Comparison of ENCODE assay signal across 16 cellular contexts in the genomic region with DNA sequence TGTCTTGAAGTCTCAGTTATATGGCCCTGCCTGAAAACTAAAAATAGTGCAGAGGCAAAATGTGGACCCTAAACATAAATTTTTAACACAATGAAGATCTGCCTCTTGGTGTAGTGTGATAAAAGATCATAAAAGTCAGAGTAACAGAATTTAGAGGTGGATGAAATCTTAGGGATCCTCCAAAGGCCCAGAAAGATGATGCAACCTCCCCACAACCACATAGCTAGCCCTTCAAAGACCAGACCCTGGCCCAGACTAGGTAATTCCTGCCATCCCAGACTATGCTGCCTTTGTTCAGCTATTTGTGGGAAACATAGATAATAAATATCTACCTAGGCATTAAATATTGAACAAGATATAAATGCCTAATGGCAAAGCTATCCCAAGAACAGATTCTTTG. TPM values are rescaled to one million over a fixed set of nuclear protein-coding genes. Genes with fewer than 3 reads are reported as not detected.
DNase-seq lines count a peak whose midpoint lies in the region; ATAC-seq and TF ChIP-seq lines count a peak whose summit lies in the region.
"Had no signal": no experiment of that assay in that cellular context is flagged by ENCODE, and none has a peak within 500 bp of the region (broad histone marks: within the 10 kb centered on the region; RNA-seq: fewer than 3 reads in every experiment).

No MANE protein-coding gene starts in this region.

- no peaks in the 10 kb centered on the region for H3K27me3 Mint-ChIP-seq in activated CD4-positive, alpha-beta memory T cell treated with anti-CD3 and anti-CD28 coated beads, Interleukin-2, amount 10 ng/mL, durations not matched to agents 7 days and 5 days
- H3K27me3 Mint-ChIP-seq in naive B cell, result no peaks in the 10 kb centered on the region

- H3K27me3 ChIP-seq in left ventricle myocardium inferior (ENCODE audit: low read depth), result no peaks in the 10 kb centered on the region
- H3K27me3 ChIP-seq in upper lobe of left lung, result no peaks in the 10 kb centered on the region
- H3K27me3 ChIP-seq: BE2C, body of pancreas had no signal

- H3K36me3 ChIP-seq in left ventricle myocardium inferior, result no peaks in the 10 kb centered on the region
- no peaks in the 10 kb centered on the region for H3K36me3 ChIP-seq in upper lobe of left lung
- H3K36me3 ChIP-seq: BE2C had no signal

- no peaks in the 10 kb centered on the region for H3K36me3 Mint-ChIP-seq in activated CD4-positive, alpha-beta memory T cell treated with anti-CD3 and anti-CD28 coated beads, Interleukin-2, amount 10 ng/mL, durations not matched to agents 7 days and 5 days (ENCODE audit: low read depth)
- H3K36me3 Mint-ChIP-seq in naive B cell, result no peaks in the 10 kb centered on the region

- H3K27ac Mint-ChIP-seq in activated CD4-positive, alpha-beta memory T cell treated with anti-CD3 and anti-CD28 coated beads, Interleukin-2, amount 10 ng/mL, durations not matched to agents 7 days and 5 days, result peak overlapping the region; percentile 42
- H3K27ac Mint-ChIP-seq in naive B cell, result peak overlapping the region in 4 of 6 donors; percentile 8 to 90 (median 80)

- no peaks in the 10 kb centered on the region for H3K9me3 Mint-ChIP-seq in activated CD4-positive, alpha-beta memory T cell treated with anti-CD3 and anti-CD28 coated beads, Interleukin-2, amount 10 ng/mL, durations not matched to agents 7 days and 5 days
- H3K9me3 Mint-ChIP-seq in naive B cell, result no peaks in the 10 kb centered on the region

- no peak for TF ChIP-seq POLR2A in upper lobe of left lung (IDR thresholded peaks at IDR 0.05)

- no peak for TF ChIP-seq EP300 in upper lobe of left lung (IDR thresholded peaks at IDR 0.05)

- ATAC-seq in Right ventricle myocardium superior (ENCODE audit: poor library complexity), result no peak
- ATAC-seq in naive B cell (ENCODE audit: low read depth in 2 of 2), result no peak
- ATAC-seq in upper lobe of left lung (ENCODE audit: low FRiP score in 2 of 2), result no peak
- ATAC-seq: body of pancreas, GM12878 had no signal

- H3K4me3 Mint-ChIP-seq in activated CD4-positive, alpha-beta memory T cell treated with anti-CD3 and anti-CD28 coated beads, Interleukin-2, amount 10 ng/mL, durations not matched to agents 7 days and 5 days, result no peak overlapping the region
- H3K4me3 Mint-ChIP-seq in naive B cell, result peak overlapping the region in 6 of 8 donors; percentile 9 to 71 (median 47)

- CTCF ChIA-PET in activated CD4-positive, alpha-beta memory T cell treated with anti-CD3 and anti-CD28 coated beads, Interleukin-2, amount 10 ng/mL, durations not matched to agents 7 days and 5 days (lab: Charles Lee), result no interaction called here

- intact Hi-C loops in left ventricle myocardium inferior (cut with micrococcal nuclease) (no loop called here), Right ventricle myocardium superior (cut with DNase I) (no loop called here)

- peak overlapping the region; percentile 77 for H3K27ac ChIP-seq in left ventricle myocardium inferior (replicated peaks)
- peak overlapping the region; percentile 31 to 74 (median 58) for H3K27ac ChIP-seq in upper lobe of left lung

- POLR2A ChIA-PET in activated CD4-positive, alpha-beta memory T cell treated with anti-CD3 and anti-CD28 coated beads, Interleukin-2, amount 10 ng/mL, durations not matched to agents 7 days and 5 days (lab: Charles Lee), result interaction anchor here (2.1 to 7.5 kb wide), 2 partner anchors 13 to 20 kb away, joined by 8 to 62 read pairs; a partner anchor contains a TSS

- DNase-seq in left ventricle myocardium inferior (no peak), Right ventricle myocardium superior (no peak), naive B cell (no peak), upper lobe of left lung (no peak), COR-L47 (lab: John Stamatoyannopoulos, UW) (no peak), NCI-H526 treated with DMSO at 0.1 percent for 48 hours (lab: John Stamatoyannopoulos, UW) (no peak), RPMI8226 (no peak)
- DNase-seq in activated CD4-positive, alpha-beta memory T cell treated with anti-CD3 and anti-CD28 coated beads, Interleukin-2, amount 10 ng/mL, durations not matched to agents 7 days and 5 days, result no peak
- DNase-seq: BE2C, body of pancreas, EL, NCI-H2029 treated with DMSO at 0.1 percent for 48 hours, NCI-H524 treated with DMSO at 0.1 percent for 48 hours, nucleus accumbens had no signal

- TF ChIP-seq CTCF in left ventricle myocardium inferior (IDR thresholded peaks at IDR 0.05; ENCODE audit: borderline replicate concordance) (no peak), upper lobe of left lung (IDR thresholded peaks at IDR 0.05) (no peak)

- H3K4me1 Mint-ChIP-seq in activated CD4-positive, alpha-beta memory T cell treated with anti-CD3 and anti-CD28 coated beads, Interleukin-2, amount 10 ng/mL, durations not matched to agents 7 days and 5 days, result peaks cover 53% of the 10 kb centered on the region
- H3K4me1 Mint-ChIP-seq in naive B cell, result peaks cover 25 to 60% (median 58%) of the 10 kb centered on the region in 3 donors

- no peaks in the 10 kb centered on the region for H3K9me3 ChIP-seq in left ventricle myocardium inferior (replicated peaks)
- H3K9me3 ChIP-seq in upper lobe of left lung, result no peaks in the 10 kb centered on the region
- H3K9me3 ChIP-seq: BE2C, body of pancreas had no signal

- H3K4me3 ChIP-seq in left ventricle myocardium inferior, result peak overlapping the region; percentile 39
- H3K4me3 ChIP-seq in upper lobe of left lung, result peak overlapping the region in 1 of 4 donors; percentile 4
- H3K4me3 ChIP-seq: body of pancreas, GM12878, smooth muscle cell had no signal

- H3K4me1 ChIP-seq in left ventricle myocardium inferior, result peaks cover 100% of the 10 kb centered on the region
- peaks cover 82 to 94% (median 88%) of the 10 kb centered on the region in 4 donors for H3K4me1 ChIP-seq in upper lobe of left lung

RNA-seq across cellular contexts. Expression of a gene that starts 15.3 kb away (rescaled TPM):
- total RNA-seq in left ventricle myocardium inferior, result 52.8 TPM
- total RNA-seq in Right ventricle myocardium superior, result 50.9 TPM
- total RNA-seq in activated CD4-positive, alpha-beta memory T cell treated with anti-CD3 and anti-CD28 coated beads, Interleukin-2, amount 10 ng/mL, durations not matched to agents 7 days and 5 days, result 10 to 100 TPM; 19.2 to 19.6 TPM
- 1 to 10 TPM in 5 of 6 donors, not detected in 1; 3.4 to 5.9 (median 4.8) TPM for polyA plus RNA-seq in naive B cell (ENCODE audit: low read depth in 6 of 6)
- total RNA-seq in upper lobe of left lung, result 100 to 1,000 TPM in 2 of 6 donors, 10 to 100 TPM in 4; 51.8 to 135 (median 83.5) TPM
